16 cellular contexts compared by ENCODE assay signal in the genomic region with DNA sequence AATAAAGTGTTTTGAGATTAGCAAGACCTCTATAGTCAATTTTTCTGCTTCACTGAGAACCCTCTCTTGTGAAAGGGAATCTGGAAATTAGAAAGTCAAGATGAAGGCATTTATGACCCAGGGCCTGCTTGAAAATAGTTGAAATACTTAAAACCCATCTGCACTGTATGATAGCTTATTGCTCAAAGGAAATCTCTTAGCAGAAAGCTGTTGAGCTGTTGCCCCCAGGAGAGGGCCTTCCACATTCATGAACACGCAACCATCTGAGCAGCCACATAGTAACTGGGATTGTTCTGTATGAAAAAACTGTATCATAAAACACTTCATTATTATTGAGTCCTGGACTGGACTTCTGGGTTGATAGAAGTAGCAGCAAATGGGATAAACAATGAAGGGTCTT.
"Had no signal": no experiment of that assay in that cellular context is flagged by ENCODE, and none has a peak within 500 bp of the region (broad histone marks: within the 10 kb centered on the region; RNA-seq: fewer than 3 reads in every experiment).

No MANE protein-coding gene starts in this region.

- H3K4me1 Mint-ChIP-seq: activated CD4-positive, alpha-beta T cell treated with anti-CD3 and anti-CD28 coated beads, Interleukin-2, amount 10 ng/mL, durations not matched to agents 7 days and 5 days; natural killer cell; stimulated activated naive CD8-positive, alpha-beta T cell treated with anti-CD3 and anti-CD28 coated beads, Interleukin-15, amount 100 ng/mL, for 72 hours had no signal

- DNase-seq: activated CD4-positive, alpha-beta T cell treated with anti-CD3 and anti-CD28 coated beads, Interleukin-2, amount 10 ng/mL, durations not matched to agents 7 days and 5 days; activated CD4-positive, CD25-positive, alpha-beta regulatory T cell; activated naive CD8-positive, alpha-beta T cell treated with anti-CD3 and anti-CD28 coated beads for 36 hours; cerebellar nuclear complex; dermis blood vessel endothelial cell; effector memory CD8-positive, alpha-beta T cell; mesendoderm; natural killer cell; nucleus accumbens; right cardiac atrium; spleen; stimulated activated naive CD8-positive, alpha-beta T cell treated with anti-CD3 and anti-CD28 coated beads, Interleukin-15, amount 100 ng/mL, for 72 hours; SW 1271 had no signal

- H3K27me3 Mint-ChIP-seq: activated CD4-positive, alpha-beta T cell treated with anti-CD3 and anti-CD28 coated beads, Interleukin-2, amount 10 ng/mL, durations not matched to agents 7 days and 5 days; activated naive CD8-positive, alpha-beta T cell treated with anti-CD3 and anti-CD28 coated beads for 36 hours; progenitor cell of endocrine pancreas; stimulated activated naive CD8-positive, alpha-beta T cell treated with anti-CD3 and anti-CD28 coated beads, Interleukin-15, amount 100 ng/mL, for 72 hours had no signal

- H3K27me3 ChIP-seq: spleen had no signal

- H3K4me3 Mint-ChIP-seq: activated CD4-positive, alpha-beta T cell treated with anti-CD3 and anti-CD28 coated beads, Interleukin-2, amount 10 ng/mL, durations not matched to agents 7 days and 5 days; activated naive CD8-positive, alpha-beta T cell treated with anti-CD3 and anti-CD28 coated beads for 36 hours; natural killer cell; stimulated activated naive CD8-positive, alpha-beta T cell treated with anti-CD3 and anti-CD28 coated beads, Interleukin-15, amount 100 ng/mL, for 72 hours; T-helper 2 cell treated with Interferon-gamma antibody and Interleukin-4, amounts not matched to agents 5 μg/mL and 100 μg/mL, for 36 hours had no signal

- H3K27ac ChIP-seq: thoracic aorta had no signal

- H3K9me3 Mint-ChIP-seq: activated CD4-positive, alpha-beta T cell treated with anti-CD3 and anti-CD28 coated beads, Interleukin-2, amount 10 ng/mL, durations not matched to agents 7 days and 5 days; activated naive CD8-positive, alpha-beta T cell treated with anti-CD3 and anti-CD28 coated beads for 36 hours; stimulated activated naive CD8-positive, alpha-beta T cell treated with anti-CD3 and anti-CD28 coated beads, Interleukin-15, amount 100 ng/mL, for 72 hours; T-helper 2 cell treated with Interferon-gamma antibody and Interleukin-4, amounts not matched to agents 5 μg/mL and 100 μg/mL, for 36 hours had no signal

- H3K36me3 ChIP-seq: spleen, thoracic aorta had no signal

- H3K27ac Mint-ChIP-seq: activated CD4-positive, alpha-beta T cell treated with anti-CD3 and anti-CD28 coated beads, Interleukin-2, amount 10 ng/mL, durations not matched to agents 7 days and 5 days; activated naive CD8-positive, alpha-beta T cell treated with anti-CD3 and anti-CD28 coated beads for 36 hours; effector memory CD8-positive, alpha-beta T cell; natural killer cell; progenitor cell of endocrine pancreas; T-helper 2 cell treated with Interferon-gamma antibody and Interleukin-4, amounts not matched to agents 5 μg/mL and 100 μg/mL, for 36 hours had no signal

- H3K9me3 ChIP-seq: thoracic aorta had no signal

- H3K36me3 Mint-ChIP-seq: natural killer cell had no signal

- H3K4me3 ChIP-seq: spleen, thoracic aorta had no signal
